Comparison of ENCODE assay signal across 1 cellular context in genomic region chr17:36935681-36936454, GRCh38.
TF ChIP-seq lines count a peak whose summit lies in the region.

No MANE protein-coding gene starts in this region.

TF ChIP-seq in IMR-90, 13 proteins besides CTCF, POLR2A, EP300 and RAD21 (continued from another document):
- TF ChIP-seq, protein P1, sequence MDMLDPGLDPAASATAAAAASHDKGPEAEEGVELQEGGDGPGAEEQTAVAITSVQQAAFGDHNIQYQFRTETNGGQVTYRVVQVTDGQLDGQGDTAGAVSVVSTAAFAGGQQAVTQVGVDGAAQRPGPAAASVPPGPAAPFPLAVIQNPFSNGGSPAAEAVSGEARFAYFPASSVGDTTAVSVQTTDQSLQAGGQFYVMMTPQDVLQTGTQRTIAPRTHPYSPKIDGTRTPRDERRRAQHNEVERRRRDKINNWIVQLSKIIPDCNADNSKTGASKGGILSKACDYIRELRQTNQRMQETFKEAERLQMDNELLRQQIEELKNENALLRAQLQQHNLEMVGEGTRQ (IDR thresholded peaks at IDR 0.05; ENCODE audit: low read depth, low read length) = no peak
- TF ChIP-seq BHLHE40 (IDR thresholded peaks at IDR 0.05; ENCODE audit: low read depth, low read length) = no peak
- TF ChIP-seq NFE2L2 (IDR thresholded peaks at IDR 0.05; ENCODE audit: low read depth, low read length) = no peak
- no peak for TF ChIP-seq MXI1 (IDR thresholded peaks at IDR 0.05; ENCODE audit: borderline replicate concordance, low read depth, low read length)
- no peak for TF ChIP-seq SMC3 (IDR thresholded peaks at IDR 0.05; ENCODE audit: low read depth, low read length)
- TF ChIP-seq ELK1 (IDR thresholded peaks at IDR 0.05; ENCODE audit: borderline replicate concordance, low read depth, low read length) = no peak
- TF ChIP-seq MAFK (IDR thresholded peaks at IDR 0.05; ENCODE audit: low read depth, low read length) = no peak
- no peak for TF ChIP-seq RCOR1 (IDR thresholded peaks at IDR 0.05; ENCODE audit: insufficient replicate concordance, low read length)
- no peak for TF ChIP-seq RFX5 (IDR thresholded peaks at IDR 0.05; ENCODE audit: low read depth, low read length)
- no peak for TF ChIP-seq FOS (IDR thresholded peaks at IDR 0.05; ENCODE audit: low read depth, low read length)
- no peak for TF ChIP-seq CEBPB (IDR thresholded peaks at IDR 0.05; ENCODE audit: low read depth, low read length)
